16 cellular contexts compared by ENCODE assay signal in genomic region chr15:22417310-22417709, GRCh38. TPM values are rescaled to one million over a fixed set of nuclear protein-coding genes. Genes with fewer than 3 reads are reported as not detected.
"Had no signal": no experiment of that assay in that cellular context is flagged by ENCODE, and none has a peak within 500 bp of the region (broad histone marks: within the 10 kb centered on the region; RNA-seq: fewer than 3 reads in every experiment).

No MANE protein-coding gene starts in this region.

RNA-seq across cellular contexts. Expression of gene GOLGA6L22, which starts 41.4 kb away (rescaled TPM):
- total RNA-seq: activated CD4-positive, alpha-beta memory T cell treated with anti-CD3 and anti-CD28 coated beads, Interleukin-2, amount 10 ng/mL, durations not matched to agents 7 days and 5 days; activated CD4-positive, alpha-beta T cell treated with anti-CD3 and anti-CD28 coated beads, Interleukin-2, amount 10 ng/mL, durations not matched to agents 7 days and 5 days; activated naive CD4-positive, alpha-beta T cell treated with anti-CD3 and anti-CD28 coated beads, Interleukin-2, amount 50 U/mL, for 72 hours; activated naive CD8-positive, alpha-beta T cell treated with anti-CD3 and anti-CD28 coated beads, Interleukin-2, amount 10 ng/mL, durations not matched to agents 7 days and 5 days; activated T-cell treated with anti-CD3 and anti-CD28 coated beads, Interleukin-2, amount 50 U/mL, for 72 hours; ascending aorta; breast epithelium; cardiac muscle cell; colonic mucosa; endothelial cell of umbilical vein; foreskin keratinocyte; gastrocnemius medialis; T-cell; T-helper 2 cell treated with Interferon-gamma antibody and Interleukin-4, amounts not matched to agents 100 ng/mL and 5 ng/mL, for 36 hours; WTC11 had no signal
- polyA plus RNA-seq: cardiac muscle cell, endothelial cell of umbilical vein, esophagus, foreskin keratinocyte had no signal
